In the genomic region with DNA sequence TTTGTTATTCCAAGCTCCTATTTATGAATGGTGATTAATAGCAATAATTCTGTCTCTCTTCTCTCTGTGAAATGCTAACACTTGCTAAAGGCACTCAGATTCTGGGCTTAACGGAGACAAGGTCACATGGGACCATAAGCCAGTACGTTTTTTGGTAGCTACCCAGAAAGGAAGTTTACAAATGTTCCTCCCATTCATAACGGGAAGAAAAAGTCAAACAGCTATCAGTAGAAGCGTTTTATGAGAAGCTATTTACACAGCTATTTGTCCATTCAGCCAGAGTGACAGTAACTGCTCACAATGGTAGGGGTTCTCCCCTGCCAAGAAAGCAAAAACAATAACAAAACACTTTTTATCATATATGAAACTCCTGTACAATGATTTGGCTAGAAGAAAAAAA, we compare ENCODE assay signal across 12 cellular contexts. TPM values are rescaled to one million over a fixed set of nuclear protein-coding genes. Genes with fewer than 3 reads are reported as not detected.
A peak's percentile ranks its signal among the peaks of the same experiment; 100 is the strongest.
DNase-seq lines count a peak whose midpoint lies in the region; ATAC-seq and TF ChIP-seq lines count a peak whose summit lies in the region.
"Had no signal": no experiment of that assay in that cellular context is flagged by ENCODE, and none has a peak within 500 bp of the region (broad histone marks: within the 10 kb centered on the region; RNA-seq: fewer than 3 reads in every experiment).

No MANE protein-coding gene starts in this region.

- no peaks in the 10 kb centered on the region for H3K27me3 Mint-ChIP-seq in CD8-positive, alpha-beta T cell (ENCODE audit: low read depth)
- H3K27me3 Mint-ChIP-seq in memory B cell, result no peaks in the 10 kb centered on the region
- H3K27me3 Mint-ChIP-seq: CD8-positive, alpha-beta memory T cell had no signal

- H3K27ac ChIP-seq in CD8-positive, alpha-beta T cell (ENCODE audit: low read depth, low read length), result no peak overlapping the region
- H3K27ac ChIP-seq: brain microvascular endothelial cell had no signal

- peaks cover 9% of the 10 kb centered on the region for H3K36me3 Mint-ChIP-seq in CD8-positive, alpha-beta T cell
- H3K36me3 Mint-ChIP-seq in memory B cell, result peaks cover 6% of the 10 kb centered on the region

- no peaks in the 10 kb centered on the region for H3K27me3 ChIP-seq in CD8-positive, alpha-beta T cell (ENCODE audit: insufficient read depth, low read length)
- H3K27me3 ChIP-seq: brain microvascular endothelial cell had no signal

- no peak for ATAC-seq in CD8-positive, alpha-beta T cell
- ATAC-seq in memory B cell (ENCODE audit: low read depth) (no peak), GM19023 (IDR thresholded peaks at IDR 0.05; ENCODE audit: unreplicated experiment) (no peak), HG03135 (IDR thresholded peaks at IDR 0.05; ENCODE audit: unreplicated experiment) (no peak)

- DNase-seq in CD8-positive, alpha-beta T cell, result no peak
- DNase-seq in NCI-H146 treated with DMSO at 0.1 percent for 48 hours (lab: John Stamatoyannopoulos, UW; ENCODE audit: unreplicated experiment) (peak; percentile 39), dermis microvascular lymphatic vessel endothelial cell (ENCODE audit: low read depth in 2 of 2) (peak; percentile 73 to 80), memory B cell (ENCODE audit: low spot score in 2 of 2) (no peak), NOMO-1 treated with DMSO at 0.1 percent for 48 hours (lab: John Stamatoyannopoulos, UW; ENCODE audit: unreplicated experiment) (no peak), SIG-M5 treated with dmso at 0.1 percent for 504 hours (lab: John Stamatoyannopoulos, UW; ENCODE audit: unreplicated experiment) (no peak)
- DNase-seq: brain microvascular endothelial cell; CD8-positive, alpha-beta memory T cell; NCI-H1436 treated with DMSO at 0.1 percent for 48 hours; T1000 had no signal

- no peaks in the 10 kb centered on the region for H3K36me3 ChIP-seq in CD8-positive, alpha-beta T cell (ENCODE audit: insufficient read depth, low read length)

- peaks cover 36% of the 10 kb centered on the region for H3K4me1 Mint-ChIP-seq in CD8-positive, alpha-beta T cell (ENCODE audit: low read depth)
- H3K4me1 Mint-ChIP-seq in memory B cell, result peaks cover 29% of the 10 kb centered on the region

- peak overlapping the region; percentile 12 for H3K27ac Mint-ChIP-seq in CD8-positive, alpha-beta T cell
- H3K27ac Mint-ChIP-seq in memory B cell, result peak overlapping the region; percentile 86

- CTCF ChIA-PET in CD8-positive, alpha-beta T cell (lab: Charles Lee), result interaction anchor here (2.0 kb wide), 1 partner anchor 295 kb away, joined by 7 read pairs; no protein-coding TSS in a partner anchor

- H3K4me3 ChIP-seq in CD8-positive, alpha-beta T cell (ENCODE audit: low read depth, low read length), result no peak overlapping the region

- no peaks in the 10 kb centered on the region for H3K9me3 ChIP-seq in CD8-positive, alpha-beta T cell (ENCODE audit: low read length)

- H3K4me1 ChIP-seq in CD8-positive, alpha-beta T cell (ENCODE audit: insufficient read depth, low read length), result peaks cover 3% of the 10 kb centered on the region

- POLR2A ChIA-PET in CD8-positive, alpha-beta T cell (lab: Charles Lee), result interaction anchor here (0.9 to 1.6 kb wide), 2 partner anchors 51 to 304 kb away, joined by 3 to 4 read pairs; a partner anchor contains a TSS

- H3K9me3 Mint-ChIP-seq in CD8-positive, alpha-beta T cell, result no peaks in the 10 kb centered on the region
- H3K9me3 Mint-ChIP-seq in memory B cell, result no peaks in the 10 kb centered on the region
- H3K9me3 Mint-ChIP-seq: CD8-positive, alpha-beta memory T cell had no signal

- no peak for TF ChIP-seq CTCF in CD8-positive, alpha-beta T cell (IDR thresholded peaks at IDR 0.05)

- intact Hi-C loops in CD8-positive, alpha-beta T cell (cut with DNase I, micrococcal nuclease), result no loop called here

- no peak overlapping the region for H3K4me3 Mint-ChIP-seq in CD8-positive, alpha-beta T cell
- H3K4me3 Mint-ChIP-seq in memory B cell, result no peak overlapping the region
- H3K4me3 Mint-ChIP-seq: CD8-positive, alpha-beta memory T cell had no signal

RNA-seq across cellular contexts. Expression of a gene that starts 51.5 kb away (rescaled TPM):
- 1 to 10 TPM; 8.7 to 9.4 TPM for total RNA-seq in CD8-positive, alpha-beta T cell
- total RNA-seq in dermis microvascular lymphatic vessel endothelial cell, result 17.1 and 27.1 TPM in 2 replicates

Comparison
In these comparisons a context has a peak if more than half of its experiments do, and no peak if none do; other contexts are left out.
1. DNase-seq: peak in NCI-H146 treated with DMSO at 0.1 percent for 48 hours (single experiment) and dermis microvascular lymphatic vessel endothelial cell (2 of 2); none in CD8-positive, alpha-beta T cell (0 of 7), memory B cell (0 of 2), NOMO-1 treated with DMSO at 0.1 percent for 48 hours (single experiment) and SIG-M5 treated with dmso at 0.1 percent for 504 hours (single experiment).